Comparison of ENCODE assay signal across 1 cellular context in the genomic region with DNA sequence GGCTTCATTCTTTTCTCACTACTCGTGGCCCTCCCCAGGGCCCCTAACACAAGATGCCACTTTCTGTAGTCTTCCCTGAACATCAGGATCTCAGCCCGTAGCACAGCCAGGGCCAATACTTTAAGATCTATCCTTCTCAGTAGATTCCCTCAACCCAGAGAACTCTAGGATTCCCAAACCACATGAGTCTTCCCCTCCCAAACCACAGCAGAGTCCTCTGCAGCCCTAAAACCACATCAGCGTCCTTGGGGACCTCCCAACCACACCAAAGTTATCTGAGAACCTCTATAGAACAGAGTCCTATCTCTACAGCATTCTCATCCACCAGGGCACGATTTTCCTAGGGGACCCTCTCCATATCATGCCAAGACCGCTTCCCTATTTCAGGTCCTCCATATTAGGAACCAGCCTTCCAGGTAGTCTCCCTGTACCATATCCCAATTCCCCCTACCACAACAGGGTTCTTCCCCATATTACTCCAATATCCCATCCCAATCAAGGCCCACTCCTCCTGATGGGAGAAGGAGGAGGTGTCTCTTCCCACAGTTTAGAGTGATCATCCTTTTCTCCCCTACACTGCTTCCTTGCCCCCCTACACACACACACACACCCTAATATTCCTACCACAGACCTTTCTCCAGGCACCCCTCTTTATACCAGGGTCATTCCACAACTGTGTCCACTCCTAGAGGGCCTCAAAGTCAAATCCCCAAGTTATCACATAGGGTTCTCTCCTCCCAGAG.
TF ChIP-seq lines count a peak whose summit lies in the region.

No MANE protein-coding gene starts in this region.

TF ChIP-seq in IMR-90, 13 proteins besides CTCF, POLR2A, EP300 and RAD21:
- no peak for TF ChIP-seq MAZ (IDR thresholded peaks at IDR 0.05; ENCODE audit: borderline replicate concordance, low read depth, low read length)
- no peak for TF ChIP-seq MXI1 (IDR thresholded peaks at IDR 0.05; ENCODE audit: borderline replicate concordance, low read depth, low read length)
- no peak for TF ChIP-seq CHD1 (IDR thresholded peaks at IDR 0.05; ENCODE audit: low read depth, low read length)
- TF ChIP-seq NFE2L2 (IDR thresholded peaks at IDR 0.05; ENCODE audit: low read depth, low read length): no peak
- no peak for TF ChIP-seq CEBPB (IDR thresholded peaks at IDR 0.05; ENCODE audit: low read depth, low read length)
- no peak for TF ChIP-seq FOS (IDR thresholded peaks at IDR 0.05; ENCODE audit: low read depth, low read length)
- no peak for TF ChIP-seq BHLHE40 (IDR thresholded peaks at IDR 0.05; ENCODE audit: low read depth, low read length)
- TF ChIP-seq RCOR1 (IDR thresholded peaks at IDR 0.05; ENCODE audit: insufficient replicate concordance, low read length): no peak
- no peak for TF ChIP-seq RFX5 (IDR thresholded peaks at IDR 0.05; ENCODE audit: low read depth, low read length)
- TF ChIP-seq MAFK (IDR thresholded peaks at IDR 0.05; ENCODE audit: low read depth, low read length): no peak
- TF ChIP-seq, protein P1, sequence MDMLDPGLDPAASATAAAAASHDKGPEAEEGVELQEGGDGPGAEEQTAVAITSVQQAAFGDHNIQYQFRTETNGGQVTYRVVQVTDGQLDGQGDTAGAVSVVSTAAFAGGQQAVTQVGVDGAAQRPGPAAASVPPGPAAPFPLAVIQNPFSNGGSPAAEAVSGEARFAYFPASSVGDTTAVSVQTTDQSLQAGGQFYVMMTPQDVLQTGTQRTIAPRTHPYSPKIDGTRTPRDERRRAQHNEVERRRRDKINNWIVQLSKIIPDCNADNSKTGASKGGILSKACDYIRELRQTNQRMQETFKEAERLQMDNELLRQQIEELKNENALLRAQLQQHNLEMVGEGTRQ (IDR thresholded peaks at IDR 0.05; ENCODE audit: low read depth, low read length): no peak
- TF ChIP-seq, protein P2, sequence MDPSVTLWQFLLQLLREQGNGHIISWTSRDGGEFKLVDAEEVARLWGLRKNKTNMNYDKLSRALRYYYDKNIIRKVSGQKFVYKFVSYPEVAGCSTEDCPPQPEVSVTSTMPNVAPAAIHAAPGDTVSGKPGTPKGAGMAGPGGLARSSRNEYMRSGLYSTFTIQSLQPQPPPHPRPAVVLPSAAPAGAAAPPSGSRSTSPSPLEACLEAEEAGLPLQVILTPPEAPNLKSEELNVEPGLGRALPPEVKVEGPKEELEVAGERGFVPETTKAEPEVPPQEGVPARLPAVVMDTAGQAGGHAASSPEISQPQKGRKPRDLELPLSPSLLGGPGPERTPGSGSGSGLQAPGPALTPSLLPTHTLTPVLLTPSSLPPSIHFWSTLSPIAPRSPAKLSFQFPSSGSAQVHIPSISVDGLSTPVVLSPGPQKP (IDR thresholded peaks at IDR 0.05; ENCODE audit: borderline replicate concordance, low read depth, low read length): no peak
TF ChIP-seq in IMR-90: peak in this region for 0.
